In genomic region chr15:80424381-80424780, GRCh38 we compare ENCODE assay signal across 16 cellular contexts. TPM values are rescaled to one million over a fixed set of nuclear protein-coding genes. Genes with fewer than 3 reads are reported as not detected.
DNase-seq lines count a peak whose midpoint lies in the region; ATAC-seq, FAIRE-seq and TF ChIP-seq lines count a peak whose summit lies in the region.
"Had no signal": no experiment of that assay in that cellular context is flagged by ENCODE, and none has a peak within 500 bp of the region (broad histone marks: within the 10 kb centered on the region; RNA-seq: fewer than 3 reads in every experiment).

No MANE protein-coding gene starts in this region.

- no peak for TF ChIP-seq CTCF in RWPE2 (IDR thresholded peaks at IDR 0.05; ENCODE audit: poor library complexity, severe bottlenecking)
- TF ChIP-seq CTCF in vagina (IDR thresholded peaks at IDR 0.05) = no peak

- H3K9me3 ChIP-seq in RWPE2 (ENCODE audit: severe bottlenecking) (no peaks in the 10 kb centered on the region), vagina (no peaks in the 10 kb centered on the region)

- no peak for TF ChIP-seq POLR2A in vagina (IDR thresholded peaks at IDR 0.05)

- H3K36me3 ChIP-seq in RWPE2 (ENCODE audit: low read depth) (no peaks in the 10 kb centered on the region), vagina (no peaks in the 10 kb centered on the region)

- H3K27ac ChIP-seq in RWPE2 (ENCODE audit: poor library complexity, severe bottlenecking) (no peak overlapping the region), vagina (no peak overlapping the region)

- intact Hi-C loops in vagina (cut with DNase I) = no loop called here

- ATAC-seq in RWPE2 (ENCODE audit: low read depth) = peak; percentile 70
- no peak for ATAC-seq in HG03095 (IDR thresholded peaks at IDR 0.05; ENCODE audit: unreplicated experiment)

- H3K4me3 ChIP-seq in RWPE2 (ENCODE audit: severe bottlenecking) (no peak overlapping the region), vagina (no peak overlapping the region)

- FAIRE-seq in HTR-8/SVneo (lab: Jason Lieb, UNC) = peak; percentile 79
- FAIRE-seq: D721Med, H1 had no signal

- DNase-seq in ACHN (peak; percentile 43), HTR-8/SVneo (ENCODE audit: insufficient read length, low spot score) (peak; percentile 14), RWPE2 (ENCODE audit: low spot score) (no peak), islet precursor cell (peak; percentile 13), HuH-7 (ENCODE audit: low spot score) (no peak), amygdala (lab: John Stamatoyannopoulos, UW) (no peak), vagina (ENCODE audit: extremely low spot score in 2 of 2) (no peak)
- DNase-seq: CD4-positive, CD25-positive, alpha-beta regulatory T cell; DMS79 treated with DMSO at 0.1 percent for 48 hours; NCI-H1048; NCI-H345; NCI-H69; Right ventricle myocardium superior had no signal

- in situ Hi-C loops in ACHN (cut with HindIII; ENCODE audit: low pct_ligation_motif_present, low pct_unique_long_range_greater_than_20kb, low sequenced_read_pairs) = no loop called here

- H3K4me1 ChIP-seq in RWPE2 (ENCODE audit: insufficient read depth, poor library complexity, severe bottlenecking) (no peaks in the 10 kb centered on the region), vagina (no peaks in the 10 kb centered on the region)

- H3K27me3 ChIP-seq in RWPE2 (ENCODE audit: insufficient read depth, poor library complexity, severe bottlenecking) (no peaks in the 10 kb centered on the region), vagina (no peaks in the 10 kb centered on the region)

RNA-seq across cellular contexts. Expression of gene ARNT2, which starts 20.2 kb away (rescaled TPM):
- 8.1 TPM for total RNA-seq in vagina
- total RNA-seq: CD4-positive, CD25-positive, alpha-beta regulatory T cell had no signal

Comparison
In these comparisons a context has a peak if more than half of its experiments do, and no peak if none do; other contexts are left out.
1. DNase-seq: peak in ACHN (single experiment), HTR-8/SVneo (single experiment) and islet precursor cell (single experiment); none in RWPE2 (single experiment), HuH-7 (single experiment), amygdala (0 of 56) and vagina (0 of 2).